12 cellular contexts compared by ENCODE assay signal in the genomic region with DNA sequence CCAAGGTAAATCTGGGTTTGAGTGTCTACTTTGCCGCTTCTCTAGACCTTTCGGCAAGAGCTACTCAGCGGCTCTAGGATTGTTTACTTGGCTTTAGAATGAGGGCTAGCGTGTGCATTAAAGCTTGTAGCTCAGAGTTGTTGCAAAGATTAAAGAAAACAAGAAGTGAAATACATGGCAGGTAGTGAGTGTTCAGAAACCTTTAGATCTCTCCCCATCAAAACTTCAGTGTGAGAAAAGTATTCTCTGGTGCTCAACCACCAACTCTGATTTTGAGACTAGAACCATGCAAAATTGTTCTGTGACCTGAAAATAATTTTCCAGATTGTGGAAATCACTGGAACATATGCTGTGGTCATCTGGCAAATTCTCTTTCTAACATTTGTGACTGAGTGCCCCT.
DNase-seq lines count a peak whose midpoint lies in the region; ATAC-seq and TF ChIP-seq lines count a peak whose summit lies in the region.
"Had no signal": no experiment of that assay in that cellular context is flagged by ENCODE, and none has a peak within 500 bp of the region (broad histone marks: within the 10 kb centered on the region; RNA-seq: fewer than 3 reads in every experiment).

No MANE protein-coding gene starts in this region.

- no peaks in the 10 kb centered on the region for H3K27me3 Mint-ChIP-seq in natural killer cell (ENCODE audit: low read depth in 2 of 2)
- H3K27me3 Mint-ChIP-seq in activated T-cell treated with anti-CD3 and anti-CD28 coated beads, Interleukin-2, amount 50 U/mL, for 4 hours (ENCODE audit: low read depth) = no peaks in the 10 kb centered on the region
- H3K27me3 Mint-ChIP-seq: activated naive CD8-positive, alpha-beta T cell treated with anti-CD3 and anti-CD28 coated beads, Interleukin-2, amount 10 ng/mL, durations not matched to agents 7 days and 5 days; effector memory CD8-positive, alpha-beta T cell had no signal

- no peaks in the 10 kb centered on the region for H3K36me3 Mint-ChIP-seq in natural killer cell
- H3K36me3 Mint-ChIP-seq in activated T-cell treated with anti-CD3 and anti-CD28 coated beads, Interleukin-2, amount 50 U/mL, for 4 hours (ENCODE audit: insufficient read depth) = no peaks in the 10 kb centered on the region
- H3K36me3 Mint-ChIP-seq: activated naive CD8-positive, alpha-beta T cell treated with anti-CD3 and anti-CD28 coated beads, Interleukin-2, amount 10 ng/mL, durations not matched to agents 7 days and 5 days had no signal

- peaks cover 6% of the 10 kb centered on the region for H3K9me3 ChIP-seq in mammary epithelial cell (replicated peaks; ENCODE audit: insufficient read depth, low read length)

- H3K27me3 ChIP-seq in mammary epithelial cell (ENCODE audit: insufficient read depth, low read length) = no peaks in the 10 kb centered on the region

- dilution Hi-C loops in mammary epithelial cell (cut with HindIII; ENCODE audit: low sequenced_read_pairs) = no loop called here

- DNase-seq in GM12864 (ENCODE audit: low read depth) (peak; percentile 49), natural killer cell (no peak), mammary epithelial cell (no peak)
- no peak for DNase-seq in stimulated activated CD4-positive, alpha-beta T cell treated with anti-CD3 and anti-CD28 coated beads, Interleukin-2, amount 100 ng/mL, for 24 hours
- no peak for DNase-seq in activated T-cell treated with anti-CD3 and anti-CD28 coated beads, Interleukin-2, amount 50 U/mL, for 4 hours
- DNase-seq: activated naive CD8-positive, alpha-beta T cell treated with anti-CD3 and anti-CD28 coated beads, Interleukin-2, amount 10 ng/mL, durations not matched to agents 7 days and 5 days; effector memory CD8-positive, alpha-beta T cell had no signal

- WGBS in mammary epithelial cell (ENCODE audit: low coverage, missing lambda C conversion rate) = 80% methylated on average over 4 of the region's 4 CpGs

- H3K79me2 ChIP-seq in mammary epithelial cell (ENCODE audit: insufficient read depth, low read length) = no peaks in the 10 kb centered on the region

- TF ChIP-seq CTCF in GM12864 (IDR thresholded peaks at IDR 0.05; ENCODE audit: low read depth, low read length, missing control alignments) (no peak), natural killer cell (IDR thresholded peaks at IDR 0.05) (no peak), mammary epithelial cell (conservative IDR thresholded peaks at IDR 0.05 in 1 of 2, IDR thresholded peaks at IDR 0.05 in 1 of 2; ENCODE audit: extremely low read depth in 1 of 2, insufficient read depth in 1 of 2, low read depth in 1 of 2, low read length in 2 of 2) (no peak)

- ATAC-seq in GM19452 (IDR thresholded peaks at IDR 0.05; ENCODE audit: unreplicated experiment) (peak; percentile 36), HG02870 (IDR thresholded peaks at IDR 0.05; ENCODE audit: unreplicated experiment) (peak; percentile 58), HG03571 (IDR thresholded peaks at IDR 0.05; ENCODE audit: unreplicated experiment) (peak; percentile 69), natural killer cell (no peak)
- ATAC-seq in activated T-cell treated with anti-CD3 and anti-CD28 coated beads, Interleukin-2, amount 50 U/mL, for 4 hours = no peak
- ATAC-seq: effector memory CD8-positive, alpha-beta T cell had no signal

- H3K9ac ChIP-seq in mammary epithelial cell (ENCODE audit: insufficient read depth, low read length) = no peak overlapping the region

- no peak overlapping the region for H3K4me3 ChIP-seq in GM12864 (ENCODE audit: low read depth, low read length)
- no peak overlapping the region for H3K4me3 ChIP-seq in mammary epithelial cell (replicated peaks in 1 of 3; ENCODE audit: insufficient read depth in 1 of 3, low read depth in 2 of 3, low read length in 3 of 3)
- H3K4me3 ChIP-seq: SK-N-MC, skin epidermis had no signal

- CTCF ChIA-PET in mammary epithelial cell (lab: Charles Lee; ENCODE audit: low non-redundant PET) = no interaction called here

- H3K9me3 Mint-ChIP-seq in natural killer cell = peaks cover 0 to 4% of the 10 kb centered on the region in 2 donors
- H3K9me3 Mint-ChIP-seq in activated T-cell treated with anti-CD3 and anti-CD28 coated beads, Interleukin-2, amount 50 U/mL, for 4 hours = peaks cover 3% of the 10 kb centered on the region
- H3K9me3 Mint-ChIP-seq: activated naive CD8-positive, alpha-beta T cell treated with anti-CD3 and anti-CD28 coated beads, Interleukin-2, amount 10 ng/mL, durations not matched to agents 7 days and 5 days had no signal

- H4K20me1 ChIP-seq in mammary epithelial cell (ENCODE audit: insufficient read depth, low read length) = no peaks in the 10 kb centered on the region

- in situ Hi-C loops in mammary epithelial cell (cut with MboI; ENCODE audit: low sequenced_read_pairs in 2 of 2) = no loop called here

- no peak overlapping the region for H3K4me3 Mint-ChIP-seq in natural killer cell
- H3K4me3 Mint-ChIP-seq in activated T-cell treated with anti-CD3 and anti-CD28 coated beads, Interleukin-2, amount 50 U/mL, for 4 hours = no peak overlapping the region
- H3K4me3 Mint-ChIP-seq: activated naive CD8-positive, alpha-beta T cell treated with anti-CD3 and anti-CD28 coated beads, Interleukin-2, amount 10 ng/mL, durations not matched to agents 7 days and 5 days; effector memory CD8-positive, alpha-beta T cell had no signal

- H3K36me3 ChIP-seq in mammary epithelial cell (ENCODE audit: insufficient read depth, low read length) = no peaks in the 10 kb centered on the region

- BruUV-seq in mammary epithelial cell (replicated peaks; lab: Mats Ljungman, UMichigan) = no TSS peak

- intact Hi-C loops in natural killer cell (cut with micrococcal nuclease) = no loop called here
- intact Hi-C loops in mammary epithelial cell (cut with micrococcal nuclease) = loop anchor here (1.0 to 10.0 kb wide), 2 partner anchors 173 to 421 kb away; no protein-coding TSS in a partner anchor

- H3K27ac Mint-ChIP-seq in natural killer cell = no peak overlapping the region
- H3K27ac Mint-ChIP-seq: activated naive CD8-positive, alpha-beta T cell treated with anti-CD3 and anti-CD28 coated beads, Interleukin-2, amount 10 ng/mL, durations not matched to agents 7 days and 5 days; effector memory CD8-positive, alpha-beta T cell had no signal

- H3K27ac ChIP-seq in mammary epithelial cell (ENCODE audit: insufficient read depth, low read depth, low read length) = no peak overlapping the region
- H3K27ac ChIP-seq: SK-N-MC, skin epidermis had no signal

- H2AFZ ChIP-seq in mammary epithelial cell (ENCODE audit: low read depth, low read length) = no peak overlapping the region

- no peak overlapping the region for H3K4me2 ChIP-seq in mammary epithelial cell (ENCODE audit: insufficient read depth, low read depth, low read length)

- H3K4me1 Mint-ChIP-seq in natural killer cell = no peaks in the 10 kb centered on the region
- no peaks in the 10 kb centered on the region for H3K4me1 Mint-ChIP-seq in activated T-cell treated with anti-CD3 and anti-CD28 coated beads, Interleukin-2, amount 50 U/mL, for 4 hours (ENCODE audit: low read depth)
- H3K4me1 Mint-ChIP-seq: activated naive CD8-positive, alpha-beta T cell treated with anti-CD3 and anti-CD28 coated beads, Interleukin-2, amount 10 ng/mL, durations not matched to agents 7 days and 5 days had no signal

- H3K4me1 ChIP-seq in mammary epithelial cell (ENCODE audit: insufficient read depth, low read length) = no peaks in the 10 kb centered on the region

Comparison
In these comparisons a context has a peak if more than half of its experiments do, and no peak if none do; other contexts are left out.
1. ATAC-seq: peak in GM19452 (single experiment), HG02870 (single experiment) and HG03571 (single experiment); none in natural killer cell (0 of 3) and activated T-cell treated with anti-CD3 and anti-CD28 coated beads, Interleukin-2, amount 50 U/mL, for 4 hours (0 of 2).